ENCODE assay signal across 1 cellular context in genomic region chr10:58384095-58384494, GRCh38.
TF ChIP-seq lines count a peak whose summit lies in the region.

No MANE protein-coding gene starts in this region.

TF ChIP-seq in GM12878, 131 proteins besides CTCF, POLR2A, EP300 and RAD21 (continued from another document):
- TF ChIP-seq, protein P1, sequence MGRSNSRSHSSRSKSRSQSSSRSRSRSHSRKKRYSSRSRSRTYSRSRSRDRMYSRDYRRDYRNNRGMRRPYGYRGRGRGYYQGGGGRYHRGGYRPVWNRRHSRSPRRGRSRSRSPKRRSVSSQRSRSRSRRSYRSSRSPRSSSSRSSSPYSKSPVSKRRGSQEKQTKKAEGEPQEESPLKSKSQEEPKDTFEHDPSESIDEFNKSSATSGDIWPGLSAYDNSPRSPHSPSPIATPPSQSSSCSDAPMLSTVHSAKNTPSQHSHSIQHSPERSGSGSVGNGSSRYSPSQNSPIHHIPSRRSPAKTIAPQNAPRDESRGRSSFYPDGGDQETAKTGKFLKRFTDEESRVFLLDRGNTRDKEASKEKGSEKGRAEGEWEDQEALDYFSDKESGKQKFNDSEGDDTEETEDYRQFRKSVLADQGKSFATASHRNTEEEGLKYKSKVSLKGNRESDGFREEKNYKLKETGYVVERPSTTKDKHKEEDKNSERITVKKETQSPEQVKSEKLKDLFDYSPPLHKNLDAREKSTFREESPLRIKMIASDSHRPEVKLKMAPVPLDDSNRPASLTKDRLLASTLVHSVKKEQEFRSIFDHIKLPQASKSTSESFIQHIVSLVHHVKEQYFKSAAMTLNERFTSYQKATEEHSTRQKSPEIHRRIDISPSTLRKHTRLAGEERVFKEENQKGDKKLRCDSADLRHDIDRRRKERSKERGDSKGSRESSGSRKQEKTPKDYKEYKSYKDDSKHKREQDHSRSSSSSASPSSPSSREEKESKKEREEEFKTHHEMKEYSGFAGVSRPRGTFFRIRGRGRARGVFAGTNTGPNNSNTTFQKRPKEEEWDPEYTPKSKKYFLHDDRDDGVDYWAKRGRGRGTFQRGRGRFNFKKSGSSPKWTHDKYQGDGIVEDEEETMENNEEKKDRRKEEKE (IDR thresholded peaks at IDR 0.05): no peak
- TF ChIP-seq IRF4 (IDR thresholded peaks at IDR 0.05; ENCODE audit: low read depth, low read length) (0 out of 2 replicates have a peak, but pooled peaks have one; percentile 29), POLR2AphosphoS5 (IDR thresholded peaks at IDR 0.05; ENCODE audit: low read length) (0 out of 2 replicates have a peak, but pooled peaks have one; percentile 0), SMAD1 (IDR thresholded peaks at IDR 0.05; ENCODE audit: low read depth, partially characterized antibody) (peak; percentile 59), RCOR1 (conservative IDR thresholded peaks at IDR 0.05; ENCODE audit: low read depth, low read length) (no peak), MLLT1 (IDR thresholded peaks at IDR 0.05) (no peak), GATAD2B (conservative IDR thresholded peaks at IDR 0.05; ENCODE audit: low read depth) (no peak), ZSCAN29 (IDR thresholded peaks at IDR 0.05) (no peak), TBL1XR1 (IDR thresholded peaks at IDR 0.05; ENCODE audit: low read depth, low read length) (no peak), RBBP5 (conservative IDR thresholded peaks at IDR 0.05) (no peak), NFIC (IDR thresholded peaks at IDR 0.05; ENCODE audit: low read depth, low read length) (peak; percentile 31; the same call in 1 of the 2 replicates), IKZF1 (conservative IDR thresholded peaks at IDR 0.05) (peak; percentile 74), CREM (IDR thresholded peaks at IDR 0.05; ENCODE audit: low read depth) (no peak), MXI1 (IDR thresholded peaks at IDR 0.05; ENCODE audit: low read depth, low read length) (no peak), BACH1 (IDR thresholded peaks at IDR 0.05; ENCODE audit: borderline replicate concordance) (peak; percentile 37; the same call in 1 of the 2 replicates), ZNF384 (IDR thresholded peaks at IDR 0.05; ENCODE audit: borderline replicate concordance, low read depth, low read length) (no peak), HCFC1 (IDR thresholded peaks at IDR 0.05; ENCODE audit: low read length) (no peak), SMAD5 (IDR thresholded peaks at IDR 0.05; ENCODE audit: low read depth) (no peak), NFYA (IDR thresholded peaks at IDR 0.05; ENCODE audit: borderline replicate concordance, low read depth, low read length) (no peak), EED (IDR thresholded peaks at IDR 0.05; ENCODE audit: low read depth) (peak; percentile 47; the same call in 1 of the 2 replicates), RUNX3 (IDR thresholded peaks at IDR 0.05; ENCODE audit: low read length) (peak; percentile 91), MTA2 (IDR thresholded peaks at IDR 0.05; ENCODE audit: low read depth) (peak; percentile 77), ATF2 (IDR thresholded peaks at IDR 0.05; ENCODE audit: low read length) (no peak), SPI1 (IDR thresholded peaks at IDR 0.05; ENCODE audit: borderline replicate concordance, insufficient read depth, low read depth, low read length) (peak; percentile 95), ZNF592 (IDR thresholded peaks at IDR 0.05) (no peak), IKZF2 (IDR thresholded peaks at IDR 0.05) (peak; percentile 87 to 92), NBN (IDR thresholded peaks at IDR 0.05) (peak; percentile 27; the same call in 1 of the 2 replicates), KAT2A (conservative IDR thresholded peaks at IDR 0.05; ENCODE audit: control insufficient read depth, low read depth, low read length) (no peak), ATF7 (IDR thresholded peaks at IDR 0.05; ENCODE audit: low read depth) (peak; percentile 14; the same call in 1 of the 2 replicates), EGR1 (IDR thresholded peaks at IDR 0.05; ENCODE audit: borderline replicate concordance in 1 of 2, low read depth in 2 of 2, low read length in 2 of 2) (no peak), ETV6 (conservative IDR thresholded peaks at IDR 0.05 in 1 of 2, IDR thresholded peaks at IDR 0.05 in 1 of 2; ENCODE audit: borderline replicate concordance in 1 of 2, low read depth in 1 of 2) (peak in 1 of 2 experiments; percentile 29; a peak in 1 of 4 replicates), SREBF1 (IDR thresholded peaks at IDR 0.05; ENCODE audit: low read length) (no peak), TCF3 (IDR thresholded peaks at IDR 0.05; ENCODE audit: borderline replicate concordance, insufficient read depth, low read depth, low read length) (no peak), ZBED1 (IDR thresholded peaks at IDR 0.05; ENCODE audit: borderline replicate concordance) (no peak), LARP7 (IDR thresholded peaks at IDR 0.05) (no peak), ZBTB33 (IDR thresholded peaks at IDR 0.05) (no peak), BCL11A (IDR thresholded peaks at IDR 0.05; ENCODE audit: low read depth, low read length) (peak; percentile 67; the same call in 1 of the 2 replicates), BMI1 (IDR thresholded peaks at IDR 0.05; ENCODE audit: borderline replicate concordance) (peak; percentile 74; the same call in 1 of the 2 replicates), KLF5 (IDR thresholded peaks at IDR 0.05; ENCODE audit: partially characterized antibody) (no peak), SREBF2 (IDR thresholded peaks at IDR 0.05; ENCODE audit: low read length) (no peak)
